ENCODE assay signal across 1 cellular context in the genomic region with DNA sequence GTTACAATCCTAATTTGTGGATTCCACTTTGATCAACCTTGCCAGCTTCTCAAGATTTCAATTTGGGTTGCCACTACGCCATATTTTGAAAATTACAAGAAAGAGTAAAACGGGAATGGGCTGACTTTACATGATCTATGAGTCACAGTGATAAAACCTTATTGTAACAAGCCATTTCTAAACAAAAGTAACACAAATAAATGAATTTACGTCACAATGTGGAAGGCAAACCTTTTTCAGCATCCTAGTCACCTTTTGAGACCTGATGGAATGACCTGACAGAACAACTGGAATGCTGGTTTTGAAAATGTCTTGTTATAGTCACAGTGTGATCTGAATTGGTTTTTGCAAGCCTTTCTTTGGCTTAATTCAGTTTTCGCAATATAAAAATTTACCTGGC.
TF ChIP-seq lines count a peak whose summit lies in the region.

No MANE protein-coding gene starts in this region.

TF ChIP-seq in GM12878, 131 proteins besides CTCF, POLR2A, EP300 and RAD21 (continued from another document):
- TF ChIP-seq PAX5 (IDR thresholded peaks at IDR 0.05; ENCODE audit: borderline replicate concordance, low read depth, low read length) (no peak), EED (IDR thresholded peaks at IDR 0.05; ENCODE audit: low read depth) (no peak)
